Comparison of ENCODE assay signal across 16 cellular contexts in genomic region chr4:93760284-93760683, GRCh38.
"Had no signal": no experiment of that assay in that cellular context is flagged by ENCODE, and none has a peak within 500 bp of the region (broad histone marks: within the 10 kb centered on the region; RNA-seq: fewer than 3 reads in every experiment).

No MANE protein-coding gene starts in this region.

- ATAC-seq: effector memory CD8-positive, alpha-beta T cell; foreskin keratinocyte; psoas muscle had no signal

- H3K4me3 Mint-ChIP-seq: dendritic cell treated with granulocyte-macrophage colony-stimulating factor and Interleukin-4, amounts not matched to agents 40 ng/mL and 50 ng/mL, for 4 days; effector memory CD8-positive, alpha-beta T cell; naive thymus-derived CD4-positive, alpha-beta T cell; stimulated activated memory B cell treated with anti-CD40 and anti-IgM and Interleukin-4, amounts not matched to agents 10 μg/mL and 1 μg/mL and 100 μg/mL, for 72 hours; stimulated activated naive CD8-positive, alpha-beta T cell treated with anti-CD3 and anti-CD28 coated beads, Interleukin-15, Interleukin-2, amounts not matched to agents 100 ng/mL and 50 ng/mL, for 24 hours had no signal

- DNase-seq: effector memory CD8-positive, alpha-beta T cell; foreskin keratinocyte; head of caudate nucleus; hippocampal formation; kidney glomerular epithelial cell; mammary epithelial cell; naive thymus-derived CD4-positive, alpha-beta T cell; psoas muscle; retina; right lobe of liver; stimulated activated CD4-positive, alpha-beta T cell treated with anti-CD3 and anti-CD28 coated beads, Interleukin-4, amount 100 ng/mL, for 24 hours; tibial artery; upper lobe of left lung had no signal

- H3K4me1 Mint-ChIP-seq: naive thymus-derived CD4-positive, alpha-beta T cell; stimulated activated memory B cell treated with anti-CD40 and anti-IgM and Interleukin-4, amounts not matched to agents 10 μg/mL and 1 μg/mL and 100 μg/mL, for 72 hours had no signal

- H3K9me3 Mint-ChIP-seq: dendritic cell treated with granulocyte-macrophage colony-stimulating factor and Interleukin-4, amounts not matched to agents 40 ng/mL and 50 ng/mL, for 4 days; stimulated activated memory B cell treated with anti-CD40 and anti-IgM and Interleukin-4, amounts not matched to agents 10 μg/mL and 1 μg/mL and 100 μg/mL, for 72 hours; stimulated activated naive CD8-positive, alpha-beta T cell treated with anti-CD3 and anti-CD28 coated beads, Interleukin-15, Interleukin-2, amounts not matched to agents 100 ng/mL and 50 ng/mL, for 24 hours had no signal

- H3K36me3 Mint-ChIP-seq: naive thymus-derived CD4-positive, alpha-beta T cell; stimulated activated memory B cell treated with anti-CD40 and anti-IgM and Interleukin-4, amounts not matched to agents 10 μg/mL and 1 μg/mL and 100 μg/mL, for 72 hours had no signal

- H3K27me3 Mint-ChIP-seq: dendritic cell treated with granulocyte-macrophage colony-stimulating factor and Interleukin-4, amounts not matched to agents 40 ng/mL and 50 ng/mL, for 4 days; effector memory CD8-positive, alpha-beta T cell; stimulated activated memory B cell treated with anti-CD40 and anti-IgM and Interleukin-4, amounts not matched to agents 10 μg/mL and 1 μg/mL and 100 μg/mL, for 72 hours had no signal

- H3K27ac Mint-ChIP-seq: dendritic cell treated with granulocyte-macrophage colony-stimulating factor and Interleukin-4, amounts not matched to agents 40 ng/mL and 50 ng/mL, for 4 days; effector memory CD8-positive, alpha-beta T cell; naive thymus-derived CD4-positive, alpha-beta T cell; stimulated activated memory B cell treated with anti-CD40 and anti-IgM and Interleukin-4, amounts not matched to agents 10 μg/mL and 1 μg/mL and 100 μg/mL, for 72 hours; stimulated activated naive CD8-positive, alpha-beta T cell treated with anti-CD3 and anti-CD28 coated beads, Interleukin-15, Interleukin-2, amounts not matched to agents 100 ng/mL and 50 ng/mL, for 24 hours had no signal
